Comparison of ENCODE assay signal across 1 cellular context in genomic region chr1:32960342-32960741, GRCh38.
TF ChIP-seq lines count a peak whose summit lies in the region.

No MANE protein-coding gene starts in this region.

TF ChIP-seq in HepG2, 621 proteins besides CTCF, POLR2A, EP300 and RAD21:
- TF ChIP-seq SAP130 (CRISPR knock-in tag; IDR thresholded peaks at IDR 0.05; ENCODE audit: low read depth) = 0 out of 2 replicates have a peak, but pooled peaks have one; percentile 2
- no peak for TF ChIP-seq NR0B2 (CRISPR knock-in tag; IDR thresholded peaks at IDR 0.05)
- TF ChIP-seq MXD1 (CRISPR knock-in tag; IDR thresholded peaks at IDR 0.05) = no peak
- TF ChIP-seq SOX5 (CRISPR knock-in tag; IDR thresholded peaks at IDR 0.05; ENCODE audit: borderline replicate concordance) = peak; percentile 21; the same call in 1 of the 2 replicates
- no peak for TF ChIP-seq SOX13 (IDR thresholded peaks at IDR 0.05)
- TF ChIP-seq SOX13 (CRISPR knock-in tag; conservative IDR thresholded peaks at IDR 0.05 in 1 of 2, IDR thresholded peaks at IDR 0.05 in 1 of 2) = peak in 1 of 2 experiments; percentile 54; a peak in 1 of 4 replicates
